ENCODE assay signal across 17 cellular contexts in the genomic region with DNA sequence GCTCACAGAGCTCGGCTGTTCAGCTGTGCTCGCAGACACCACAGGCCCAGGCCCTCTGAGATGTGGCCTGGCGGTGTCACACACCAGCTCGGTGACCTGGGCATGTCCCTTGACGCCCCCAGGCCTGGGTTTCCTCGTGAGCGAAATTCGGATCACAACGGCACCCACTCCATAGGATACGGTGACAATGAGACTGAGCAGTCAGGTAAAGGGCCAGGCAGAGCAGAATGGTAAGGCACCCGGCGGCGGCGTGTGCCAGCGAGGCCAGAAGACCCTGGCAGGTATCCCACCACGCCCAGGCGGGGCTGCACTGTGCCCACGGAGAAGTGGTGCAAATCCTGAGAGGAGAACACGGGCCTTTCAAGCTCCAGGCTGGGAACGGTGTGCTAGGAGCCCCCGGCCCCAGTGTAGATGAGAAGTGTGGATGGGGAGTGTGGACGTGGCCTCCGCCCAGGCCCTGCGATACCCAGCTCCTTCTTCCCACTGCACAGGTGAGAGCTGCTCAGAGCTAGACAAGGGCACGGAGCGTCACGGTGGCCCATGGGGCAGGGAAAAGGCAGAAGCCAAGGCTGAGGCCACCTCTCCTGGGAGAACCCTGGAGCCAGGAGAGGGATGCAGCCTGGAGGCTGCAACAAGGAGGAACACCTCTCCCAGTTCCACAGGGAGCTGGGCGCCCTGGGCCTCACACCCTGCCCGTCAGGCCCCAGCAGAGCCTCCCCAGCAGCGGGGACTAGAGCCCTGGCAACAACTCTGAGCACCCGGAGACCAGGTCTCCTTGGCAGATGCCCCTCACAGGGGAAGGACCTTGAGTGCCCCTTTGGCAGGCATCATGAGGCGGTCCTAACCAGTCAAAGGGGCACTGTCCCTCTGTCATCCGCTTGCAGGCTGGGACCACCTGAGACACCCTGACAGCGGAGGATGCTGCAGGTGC.
DNase-seq lines count a peak whose midpoint lies in the region; ATAC-seq, FAIRE-seq and TF ChIP-seq lines count a peak whose summit lies in the region.
"Had no signal": no experiment of that assay in that cellular context is flagged by ENCODE, and none has a peak within 500 bp of the region (broad histone marks: within the 10 kb centered on the region; RNA-seq: fewer than 3 reads in every experiment).

No MANE protein-coding gene starts in this region.

- H3K9me3 Mint-ChIP-seq in glutamatergic neuron (ENCODE audit: unreplicated experiment) (peaks cover 7% of the 10 kb centered on the region), nephron (no peaks in the 10 kb centered on the region)
- H3K9me3 Mint-ChIP-seq in activated T-helper 1 cell treated with anti-CD3 and anti-CD28 coated beads, Interleukin-12 subunit alpha, Interleukin-12 subunit beta, Interleukin-2, Interleukin-4 antibody, amounts not matched to agents 30 ng/mL and 10 ng/mL and 1 ng/mL, durations not matched to agents 14 hours and 24 hours and 36 hours: no peaks in the 10 kb centered on the region
- H3K9me3 Mint-ChIP-seq: activated B cell treated with CpG ODN at 0.5 μM for 24 hours; activated CD4-positive, alpha-beta memory T cell treated with anti-CD3 and anti-CD28 coated beads, Interleukin-2, amount 10 ng/mL, durations not matched to agents 7 days and 5 days; activated T-cell treated with anti-CD3 and anti-CD28 coated beads, Interleukin-2, amount 50 U/mL, for 24 hours had no signal

- WGBS in right lobe of liver (ENCODE audit: insufficient coverage, low coverage, low lambda C conversion rate, missing lambda C conversion rate): 91% methylated on average over 8 of the region's 34 CpGs
- WGBS in HepG2 (ENCODE audit: low lambda C conversion rate): 95% methylated on average over 21 of the region's 34 CpGs
- 90 to 95% methylated on average over 34 of the region's 34 CpGs for WGBS in aorta, 2 donors

- H3K79me2 ChIP-seq in HepG2 (ENCODE audit: insufficient read depth, low read length): no peaks in the 10 kb centered on the region

- TF ChIP-seq CTCF in right lobe of liver (IDR thresholded peaks at IDR 0.05) (no peak), HepG2 (CRISPR knock-in tag; IDR thresholded peaks at IDR 0.05) (no peak), glutamatergic neuron (IDR thresholded peaks at IDR 0.05; ENCODE audit: partially characterized antibody, unreplicated experiment) (no peak), nephron (IDR thresholded peaks at IDR 0.05; ENCODE audit: unreplicated experiment in 3 of 3) (no peak)

- DNase-seq in right lobe of liver (peak in 2 of 3 donors; percentile 12 to 47), HepG2 (ENCODE audit: low spot score) (no peak), glutamatergic neuron (no peak), aorta (peak; percentile 42 to 76), T1000 (lab: John Stamatoyannopoulos, UW) (no peak)
- DNase-seq in activated T-helper 1 cell treated with anti-CD3 and anti-CD28 coated beads, Interleukin-12 subunit alpha, Interleukin-12 subunit beta, Interleukin-2, Interleukin-4 antibody, amounts not matched to agents 30 ng/mL and 10 ng/mL and 1 ng/mL, durations not matched to agents 14 hours and 24 hours and 36 hours (ENCODE audit: low spot score): no peak
- DNase-seq: activated B cell treated with CpG ODN at 0.5 μM for 24 hours; activated CD4-positive, alpha-beta memory T cell treated with anti-CD3 and anti-CD28 coated beads, Interleukin-2, amount 10 ng/mL, durations not matched to agents 7 days and 5 days; activated T-cell treated with anti-CD3 and anti-CD28 coated beads, Interleukin-2, amount 50 U/mL, for 24 hours; DMS53; NCI-H748 treated with DMSO at 0.1 percent for 48 hours; stimulated activated naive CD4-positive, alpha-beta T cell had no signal

- H3K9ac ChIP-seq in HepG2 (ENCODE audit: insufficient read depth, low read depth, low read length): no peak overlapping the region

- H2AFZ ChIP-seq in HepG2 (ENCODE audit: low read length): no peak overlapping the region

- no peak for TF ChIP-seq EP300 in HepG2 (IDR thresholded peaks at IDR 0.05; ENCODE audit: low read depth in 2 of 2, low read length in 2 of 2)
- no peak for TF ChIP-seq EP300 in HepG2 (CRISPR knock-in tag; IDR thresholded peaks at IDR 0.05; ENCODE audit: borderline replicate concordance)

- H3K4me1 Mint-ChIP-seq in glutamatergic neuron (ENCODE audit: low read depth, unreplicated experiment): peaks cover 14% of the 10 kb centered on the region
- H3K4me1 Mint-ChIP-seq in nephron: peaks cover 42% of the 10 kb centered on the region
- H3K4me1 Mint-ChIP-seq in activated T-helper 1 cell treated with anti-CD3 and anti-CD28 coated beads, Interleukin-12 subunit alpha, Interleukin-12 subunit beta, Interleukin-2, Interleukin-4 antibody, amounts not matched to agents 30 ng/mL and 10 ng/mL and 1 ng/mL, durations not matched to agents 14 hours and 24 hours and 36 hours (ENCODE audit: low read depth): no peaks in the 10 kb centered on the region
- H3K4me1 Mint-ChIP-seq: activated CD4-positive, alpha-beta memory T cell treated with anti-CD3 and anti-CD28 coated beads, Interleukin-2, amount 10 ng/mL, durations not matched to agents 7 days and 5 days had no signal

- no peaks in the 10 kb centered on the region for H3K9me3 ChIP-seq in right lobe of liver
- H3K9me3 ChIP-seq in HepG2 (ENCODE audit: low read length): no peaks in the 10 kb centered on the region
- H3K9me3 ChIP-seq in aorta (ENCODE audit: control insufficient read depth, low read length): no peaks in the 10 kb centered on the region
- H3K9me3 ChIP-seq: HAP-1, SJSA1 had no signal

- no TSS peak for BruUV-seq in HepG2 (replicated peaks; lab: Mats Ljungman, UMichigan)

- H3K4me3 Mint-ChIP-seq in glutamatergic neuron (ENCODE audit: unreplicated experiment) (no peak overlapping the region), nephron (no peak overlapping the region)
- no peak overlapping the region for H3K4me3 Mint-ChIP-seq in activated T-helper 1 cell treated with anti-CD3 and anti-CD28 coated beads, Interleukin-12 subunit alpha, Interleukin-12 subunit beta, Interleukin-2, Interleukin-4 antibody, amounts not matched to agents 30 ng/mL and 10 ng/mL and 1 ng/mL, durations not matched to agents 14 hours and 24 hours and 36 hours
- H3K4me3 Mint-ChIP-seq: activated B cell treated with CpG ODN at 0.5 μM for 24 hours; activated CD4-positive, alpha-beta memory T cell treated with anti-CD3 and anti-CD28 coated beads, Interleukin-2, amount 10 ng/mL, durations not matched to agents 7 days and 5 days; activated T-cell treated with anti-CD3 and anti-CD28 coated beads, Interleukin-2, amount 50 U/mL, for 24 hours had no signal

- POLR2A ChIA-PET in HepG2 (lab: Yijun Ruan, JAX): no interaction called here

- in situ Hi-C loops in HepG2 (cut with HindIII; ENCODE audit: extremely low pct_ligation_motif_present, low pct_unique_long_range_greater_than_20kb): no loop called here

- no peaks in the 10 kb centered on the region for H3K27me3 ChIP-seq in right lobe of liver
- no peaks in the 10 kb centered on the region for H3K27me3 ChIP-seq in HepG2 (ENCODE audit: control insufficient read depth in 1 of 2, insufficient read depth in 2 of 2, low read length in 2 of 2)
- H3K27me3 ChIP-seq in aorta (ENCODE audit: control insufficient read depth in 1 of 2, insufficient read depth in 2 of 2, low read length in 1 of 2): no peaks in the 10 kb centered on the region
- H3K27me3 ChIP-seq: SJSA1 had no signal

- H3K27ac Mint-ChIP-seq in glutamatergic neuron (ENCODE audit: unreplicated experiment) (peak overlapping the region; percentile 79), nephron (peak overlapping the region in 2 of 3 experiments; percentile 73 to 81)
- no peak overlapping the region for H3K27ac Mint-ChIP-seq in activated T-helper 1 cell treated with anti-CD3 and anti-CD28 coated beads, Interleukin-12 subunit alpha, Interleukin-12 subunit beta, Interleukin-2, Interleukin-4 antibody, amounts not matched to agents 30 ng/mL and 10 ng/mL and 1 ng/mL, durations not matched to agents 14 hours and 24 hours and 36 hours
- H3K27ac Mint-ChIP-seq: activated B cell treated with CpG ODN at 0.5 μM for 24 hours; activated CD4-positive, alpha-beta memory T cell treated with anti-CD3 and anti-CD28 coated beads, Interleukin-2, amount 10 ng/mL, durations not matched to agents 7 days and 5 days; activated T-cell treated with anti-CD3 and anti-CD28 coated beads, Interleukin-2, amount 50 U/mL, for 24 hours had no signal

- ATAC-seq in right lobe of liver (no peak), HepG2 (no peak), aorta (ENCODE audit: low FRiP score) (no peak), HG02623 (IDR thresholded peaks at IDR 0.05; ENCODE audit: unreplicated experiment) (no peak)

- TF ChIP-seq POLR2A in right lobe of liver (IDR thresholded peaks at IDR 0.05) (no peak), HepG2 (IDR thresholded peaks at IDR 0.05; ENCODE audit: insufficient read depth in 1 of 2, low read depth in 2 of 2, low read length in 2 of 2) (no peak)

- intact Hi-C loops in right lobe of liver (cut with DNase I) (no loop called here), HepG2 (cut with micrococcal nuclease; ENCODE audit: unreplicated experiment) (no loop called here), aorta (cut with DNase I) (no loop called here)
- intact Hi-C loops in activated T-helper 1 cell treated with anti-CD3 and anti-CD28 coated beads, Interleukin-12 subunit alpha, Interleukin-12 subunit beta, Interleukin-2, Interleukin-4 antibody, amounts not matched to agents 30 ng/mL and 10 ng/mL and 1 ng/mL, durations not matched to agents 14 hours and 24 hours and 36 hours (cut with micrococcal nuclease): no loop called here

- no peak for TF ChIP-seq RAD21 in HepG2 (CRISPR knock-in tag; IDR thresholded peaks at IDR 0.05)

- CTCF ChIA-PET in HepG2 (lab: Yijun Ruan, JAX; ENCODE audit: low intra/inter-chr PET ratio, low total read pairs): no interaction called here

- H3K36me3 Mint-ChIP-seq in glutamatergic neuron (ENCODE audit: unreplicated experiment): no peaks in the 10 kb centered on the region
- H3K36me3 Mint-ChIP-seq in nephron (ENCODE audit: low read depth): peaks cover 4% of the 10 kb centered on the region
- peaks cover 3% of the 10 kb centered on the region for H3K36me3 Mint-ChIP-seq in activated T-helper 1 cell treated with anti-CD3 and anti-CD28 coated beads, Interleukin-12 subunit alpha, Interleukin-12 subunit beta, Interleukin-2, Interleukin-4 antibody, amounts not matched to agents 30 ng/mL and 10 ng/mL and 1 ng/mL, durations not matched to agents 14 hours and 24 hours and 36 hours (ENCODE audit: low read depth)

- H3K27me3 Mint-ChIP-seq in glutamatergic neuron (ENCODE audit: unreplicated experiment): peaks cover 14% of the 10 kb centered on the region
- peaks cover 4% of the 10 kb centered on the region for H3K27me3 Mint-ChIP-seq in nephron (ENCODE audit: low read depth)
- no peaks in the 10 kb centered on the region for H3K27me3 Mint-ChIP-seq in activated T-helper 1 cell treated with anti-CD3 and anti-CD28 coated beads, Interleukin-12 subunit alpha, Interleukin-12 subunit beta, Interleukin-2, Interleukin-4 antibody, amounts not matched to agents 30 ng/mL and 10 ng/mL and 1 ng/mL, durations not matched to agents 14 hours and 24 hours and 36 hours (ENCODE audit: insufficient read depth)
- H3K27me3 Mint-ChIP-seq: activated B cell treated with CpG ODN at 0.5 μM for 24 hours; activated CD4-positive, alpha-beta memory T cell treated with anti-CD3 and anti-CD28 coated beads, Interleukin-2, amount 10 ng/mL, durations not matched to agents 7 days and 5 days; activated T-cell treated with anti-CD3 and anti-CD28 coated beads, Interleukin-2, amount 50 U/mL, for 24 hours had no signal

- H3K27ac ChIP-seq in right lobe of liver (no peak overlapping the region), HepG2 (ENCODE audit: extremely low read length, insufficient read depth, low read length) (no peak overlapping the region), aorta (ENCODE audit: low read depth in 1 of 2, low read length in 2 of 2) (no peak overlapping the region)
- H3K27ac ChIP-seq: SJSA1 had no signal

- H3K4me2 ChIP-seq in HepG2 (ENCODE audit: low read depth, low read length): no peak overlapping the region

- no peak for FAIRE-seq in HepG2 (lab: Jason Lieb, UNC)
- FAIRE-seq: GM12891 had no signal

- H3K36me3 ChIP-seq in right lobe of liver (no peaks in the 10 kb centered on the region), HepG2 (replicated peaks in 1 of 2; ENCODE audit: control insufficient read depth in 1 of 2, insufficient read depth in 2 of 2, low read length in 2 of 2) (peaks cover 5 to 13% of the 10 kb centered on the region in 2 experiments; a peak in 3 of 5 replicates), aorta (ENCODE audit: control insufficient read depth in 1 of 2, insufficient read depth in 2 of 2, low read length in 1 of 2) (no peaks in the 10 kb centered on the region)
- H3K36me3 ChIP-seq: SJSA1 had no signal

- H4K20me1 ChIP-seq in HepG2 (ENCODE audit: insufficient read depth, low read length): no peaks in the 10 kb centered on the region

- H3K4me3 ChIP-seq in right lobe of liver (no peak overlapping the region), HepG2 (replicated peaks in 1 of 3; ENCODE audit: insufficient read depth in 1 of 3, low read depth in 2 of 3, low read length in 3 of 3) (no peak overlapping the region), aorta (ENCODE audit: low read length in 2 of 2) (no peak overlapping the region)
- H3K4me3 ChIP-seq: HAP-1, SJSA1 had no signal

- H3K4me1 ChIP-seq in right lobe of liver (no peaks in the 10 kb centered on the region), HepG2 (ENCODE audit: insufficient read depth, low read length) (peaks cover 14% of the 10 kb centered on the region), aorta (ENCODE audit: control insufficient read depth in 1 of 2, insufficient read depth in 2 of 2, low read length in 2 of 2) (no peaks in the 10 kb centered on the region)
- H3K4me1 ChIP-seq: HAP-1, SJSA1 had no signal

Comparison
In these comparisons a context has a peak if more than half of its experiments do, and no peak if none do; other contexts are left out.
1. DNase-seq: peak in right lobe of liver (2 of 3) and aorta (2 of 2); none in HepG2 (single experiment), glutamatergic neuron (single experiment), activated T-helper 1 cell treated with anti-CD3 and anti-CD28 coated beads, Interleukin-12 subunit alpha, Interleukin-12 subunit beta, Interleukin-2, Interleukin-4 antibody, amounts not matched to agents 30 ng/mL and 10 ng/mL and 1 ng/mL, durations not matched to agents 14 hours and 24 hours and 36 hours (single experiment) and T1000 (single experiment).